ENCODE assay signal across 1 cellular context in genomic region chr4:94442251-94442650, GRCh38.
TF ChIP-seq lines count a peak whose summit lies in the region.

No MANE protein-coding gene starts in this region.

TF ChIP-seq in H1, 55 proteins besides CTCF, POLR2A, EP300 and RAD21:
- TF ChIP-seq SP2 (IDR thresholded peaks at IDR 0.05; ENCODE audit: low read length) (no peak), JUN (IDR thresholded peaks at IDR 0.05; ENCODE audit: low read depth, low read length) (no peak), TAF1 (IDR thresholded peaks at IDR 0.05; ENCODE audit: low read depth, low read length) (no peak), JUND (IDR thresholded peaks at IDR 0.05; ENCODE audit: low read length) (no peak), CHD2 (IDR thresholded peaks at IDR 0.05; ENCODE audit: low read length) (no peak), FOSL1 (IDR thresholded peaks at IDR 0.05; ENCODE audit: insufficient read depth, low read depth, low read length) (no peak), RXRA (IDR thresholded peaks at IDR 0.05; ENCODE audit: insufficient read depth, low read depth, low read length) (no peak), CHD1 (IDR thresholded peaks at IDR 0.05; ENCODE audit: low read depth, low read length) (no peak), KDM1A (IDR thresholded peaks at IDR 0.05; ENCODE audit: borderline replicate concordance, low read length) (no peak), CREB1 (IDR thresholded peaks at IDR 0.05) (no peak), NRF1 (IDR thresholded peaks at IDR 0.05; ENCODE audit: low read depth, low read length) (no peak), POU5F1 (IDR thresholded peaks at IDR 0.05; ENCODE audit: low read depth, low read length) (no peak), SAP30 (IDR thresholded peaks at IDR 0.05; ENCODE audit: insufficient read depth, insufficient replicate concordance, low read length) (no peak), GABPA (IDR thresholded peaks at IDR 0.05; ENCODE audit: borderline replicate concordance, insufficient read depth, low read length) (no peak), ZNF274 (IDR thresholded peaks at IDR 0.05; ENCODE audit: borderline replicate concordance, extremely low read depth, low read length) (no peak), PHF8 (conservative IDR thresholded peaks at IDR 0.05; ENCODE audit: low read depth, low read length) (no peak), EGR1 (IDR thresholded peaks at IDR 0.05; ENCODE audit: borderline replicate concordance, low read depth, low read length) (no peak)
- TF ChIP-seq, protein P1, sequence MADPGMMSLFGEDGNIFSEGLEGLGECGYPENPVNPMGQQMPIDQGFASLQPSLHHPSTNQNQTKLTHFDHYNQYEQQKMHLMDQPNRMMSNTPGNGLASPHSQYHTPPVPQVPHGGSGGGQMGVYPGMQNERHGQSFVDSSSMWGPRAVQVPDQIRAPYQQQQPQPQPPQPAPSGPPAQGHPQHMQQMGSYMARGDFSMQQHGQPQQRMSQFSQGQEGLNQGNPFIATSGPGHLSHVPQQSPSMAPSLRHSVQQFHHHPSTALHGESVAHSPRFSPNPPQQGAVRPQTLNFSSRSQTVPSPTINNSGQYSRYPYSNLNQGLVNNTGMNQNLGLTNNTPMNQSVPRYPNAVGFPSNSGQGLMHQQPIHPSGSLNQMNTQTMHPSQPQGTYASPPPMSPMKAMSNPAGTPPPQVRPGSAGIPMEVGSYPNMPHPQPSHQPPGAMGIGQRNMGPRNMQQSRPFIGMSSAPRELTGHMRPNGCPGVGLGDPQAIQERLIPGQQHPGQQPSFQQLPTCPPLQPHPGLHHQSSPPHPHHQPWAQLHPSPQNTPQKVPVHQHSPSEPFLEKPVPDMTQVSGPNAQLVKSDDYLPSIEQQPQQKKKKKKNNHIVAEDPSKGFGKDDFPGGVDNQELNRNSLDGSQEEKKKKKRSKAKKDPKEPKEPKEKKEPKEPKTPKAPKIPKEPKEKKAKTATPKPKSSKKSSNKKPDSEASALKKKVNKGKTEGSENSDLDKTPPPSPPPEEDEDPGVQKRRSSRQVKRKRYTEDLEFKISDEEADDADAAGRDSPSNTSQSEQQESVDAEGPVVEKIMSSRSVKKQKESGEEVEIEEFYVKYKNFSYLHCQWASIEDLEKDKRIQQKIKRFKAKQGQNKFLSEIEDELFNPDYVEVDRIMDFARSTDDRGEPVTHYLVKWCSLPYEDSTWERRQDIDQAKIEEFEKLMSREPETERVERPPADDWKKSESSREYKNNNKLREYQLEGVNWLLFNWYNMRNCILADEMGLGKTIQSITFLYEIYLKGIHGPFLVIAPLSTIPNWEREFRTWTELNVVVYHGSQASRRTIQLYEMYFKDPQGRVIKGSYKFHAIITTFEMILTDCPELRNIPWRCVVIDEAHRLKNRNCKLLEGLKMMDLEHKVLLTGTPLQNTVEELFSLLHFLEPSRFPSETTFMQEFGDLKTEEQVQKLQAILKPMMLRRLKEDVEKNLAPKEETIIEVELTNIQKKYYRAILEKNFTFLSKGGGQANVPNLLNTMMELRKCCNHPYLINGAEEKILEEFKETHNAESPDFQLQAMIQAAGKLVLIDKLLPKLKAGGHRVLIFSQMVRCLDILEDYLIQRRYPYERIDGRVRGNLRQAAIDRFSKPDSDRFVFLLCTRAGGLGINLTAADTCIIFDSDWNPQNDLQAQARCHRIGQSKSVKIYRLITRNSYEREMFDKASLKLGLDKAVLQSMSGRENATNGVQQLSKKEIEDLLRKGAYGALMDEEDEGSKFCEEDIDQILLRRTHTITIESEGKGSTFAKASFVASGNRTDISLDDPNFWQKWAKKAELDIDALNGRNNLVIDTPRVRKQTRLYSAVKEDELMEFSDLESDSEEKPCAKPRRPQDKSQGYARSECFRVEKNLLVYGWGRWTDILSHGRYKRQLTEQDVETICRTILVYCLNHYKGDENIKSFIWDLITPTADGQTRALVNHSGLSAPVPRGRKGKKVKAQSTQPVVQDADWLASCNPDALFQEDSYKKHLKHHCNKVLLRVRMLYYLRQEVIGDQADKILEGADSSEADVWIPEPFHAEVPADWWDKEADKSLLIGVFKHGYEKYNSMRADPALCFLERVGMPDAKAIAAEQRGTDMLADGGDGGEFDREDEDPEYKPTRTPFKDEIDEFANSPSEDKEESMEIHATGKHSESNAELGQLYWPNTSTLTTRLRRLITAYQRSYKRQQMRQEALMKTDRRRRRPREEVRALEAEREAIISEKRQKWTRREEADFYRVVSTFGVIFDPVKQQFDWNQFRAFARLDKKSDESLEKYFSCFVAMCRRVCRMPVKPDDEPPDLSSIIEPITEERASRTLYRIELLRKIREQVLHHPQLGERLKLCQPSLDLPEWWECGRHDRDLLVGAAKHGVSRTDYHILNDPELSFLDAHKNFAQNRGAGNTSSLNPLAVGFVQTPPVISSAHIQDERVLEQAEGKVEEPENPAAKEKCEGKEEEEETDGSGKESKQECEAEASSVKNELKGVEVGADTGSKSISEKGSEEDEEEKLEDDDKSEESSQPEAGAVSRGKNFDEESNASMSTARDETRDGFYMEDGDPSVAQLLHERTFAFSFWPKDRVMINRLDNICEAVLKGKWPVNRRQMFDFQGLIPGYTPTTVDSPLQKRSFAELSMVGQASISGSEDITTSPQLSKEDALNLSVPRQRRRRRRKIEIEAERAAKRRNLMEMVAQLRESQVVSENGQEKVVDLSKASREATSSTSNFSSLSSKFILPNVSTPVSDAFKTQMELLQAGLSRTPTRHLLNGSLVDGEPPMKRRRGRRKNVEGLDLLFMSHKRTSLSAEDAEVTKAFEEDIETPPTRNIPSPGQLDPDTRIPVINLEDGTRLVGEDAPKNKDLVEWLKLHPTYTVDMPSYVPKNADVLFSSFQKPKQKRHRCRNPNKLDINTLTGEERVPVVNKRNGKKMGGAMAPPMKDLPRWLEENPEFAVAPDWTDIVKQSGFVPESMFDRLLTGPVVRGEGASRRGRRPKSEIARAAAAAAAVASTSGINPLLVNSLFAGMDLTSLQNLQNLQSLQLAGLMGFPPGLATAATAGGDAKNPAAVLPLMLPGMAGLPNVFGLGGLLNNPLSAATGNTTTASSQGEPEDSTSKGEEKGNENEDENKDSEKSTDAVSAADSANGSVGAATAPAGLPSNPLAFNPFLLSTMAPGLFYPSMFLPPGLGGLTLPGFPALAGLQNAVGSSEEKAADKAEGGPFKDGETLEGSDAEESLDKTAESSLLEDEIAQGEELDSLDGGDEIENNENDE (IDR thresholded peaks at IDR 0.05; ENCODE audit: insufficient replicate concordance, low read length) = no peak
- TF ChIP-seq, protein P2, sequence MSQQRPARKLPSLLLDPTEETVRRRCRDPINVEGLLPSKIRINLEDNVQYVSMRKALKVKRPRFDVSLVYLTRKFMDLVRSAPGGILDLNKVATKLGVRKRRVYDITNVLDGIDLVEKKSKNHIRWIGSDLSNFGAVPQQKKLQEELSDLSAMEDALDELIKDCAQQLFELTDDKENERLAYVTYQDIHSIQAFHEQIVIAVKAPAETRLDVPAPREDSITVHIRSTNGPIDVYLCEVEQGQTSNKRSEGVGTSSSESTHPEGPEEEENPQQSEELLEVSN (IDR thresholded peaks at IDR 0.05) = no peak
